In genomic region chr19:50664204-50664603, GRCh38 we compare ENCODE assay signal across 39 cellular contexts. TPM values are rescaled to one million over a fixed set of nuclear protein-coding genes. Genes with fewer than 3 reads are reported as not detected.
"Had no signal": no experiment of that assay in that cellular context is flagged by ENCODE, and none has a peak within 500 bp of the region (broad histone marks: within the 10 kb centered on the region; RNA-seq: fewer than 3 reads in every experiment).

No MANE protein-coding gene starts in this region.

- FAIRE-seq: astrocyte, TTC549 had no signal

- H3K4me3 ChIP-seq: adrenal gland, body of pancreas, breast epithelium had no signal

- H3K27ac Mint-ChIP-seq: activated B cell treated with CpG ODN at 0.5 μM for 24 hours; activated CD4-positive, alpha-beta memory T cell treated with anti-CD3 and anti-CD28 coated beads for 36 hours; activated CD4-positive, alpha-beta T cell treated with anti-CD3 and anti-CD28 coated beads, Interleukin-2, amount 10 ng/mL, durations not matched to agents 24 days and 14 days; activated CD8-positive, alpha-beta T cell treated with anti-CD3 and anti-CD28 coated beads for 36 hours; activated naive CD4-positive, alpha-beta T cell treated with anti-CD3 and anti-CD28 coated beads for 36 hours; activated naive CD4-positive, alpha-beta T cell treated with anti-CD3 and anti-CD28 coated beads, Interleukin-2, amount 50 U/mL, for 72 hours; activated naive CD8-positive, alpha-beta T cell treated with anti-CD3 and anti-CD28 coated beads for 36 hours; activated T-cell treated with anti-CD3 and anti-CD28 coated beads, Interleukin-2, amount 50 U/mL, for 72 hours; activated T-helper 1 cell treated with anti-CD3 and anti-CD28 coated beads, Interleukin-12 subunit alpha, Interleukin-12 subunit beta, Interleukin-2, Interleukin-4 antibody, amounts not matched to agents 30 ng/mL and 10 ng/mL and 1 ng/mL, durations not matched to agents 14 hours and 24 hours and 36 hours; activated T-helper 17 cell treated with anti-CD3 and anti-CD28 coated beads, Interleukin-2, amount 50 U/mL, for 72 hours; T-cell; T-helper 2 cell treated with Interferon-gamma antibody and Interleukin-4, amounts not matched to agents 5 μg/mL and 100 μg/mL, for 36 hours had no signal

- DNase-seq: activated B cell treated with CpG ODN at 0.5 μM for 24 hours; activated CD4-positive, alpha-beta memory T cell treated with anti-CD3 and anti-CD28 coated beads for 36 hours; activated CD4-positive, alpha-beta T cell treated with anti-CD3 and anti-CD28 coated beads for 4 hours; activated CD4-positive, alpha-beta T cell treated with anti-CD3 and anti-CD28 coated beads, Interleukin-2, amount 10 ng/mL, durations not matched to agents 24 days and 14 days; activated CD4-positive, alpha-beta T cell treated with anti-CD3 and anti-CD28 coated beads, Interleukin-2, amount 50 U/mL, for 1 hour; activated CD4-positive, alpha-beta T cell treated with anti-CD3 and anti-CD28 coated beads, Interleukin-2, amount 50 U/mL, for 4 hours; activated CD4-positive, CD25-positive, alpha-beta regulatory T cell treated with anti-CD3 and anti-CD28 coated beads, Interleukin-2, amount 50 U/mL, for 72 hours; activated CD8-positive, alpha-beta memory T cell treated with anti-CD3 and anti-CD28 coated beads, Interleukin-2, amount 50 U/mL, for 4 hours; activated CD8-positive, alpha-beta T cell treated with anti-CD3 and anti-CD28 coated beads for 36 hours; activated effector memory CD4-positive, alpha-beta T cell treated with anti-CD3 and anti-CD28 coated beads, Interleukin-2, amount 50 U/mL, for 16 hours; activated gamma-delta T cell treated with Interleukin-2 at 50 U/mL for 16 hours; activated naive CD4-positive, alpha-beta T cell; activated naive CD4-positive, alpha-beta T cell treated with anti-CD3 and anti-CD28 coated beads for 36 hours; activated naive CD4-positive, alpha-beta T cell treated with anti-CD3 and anti-CD28 coated beads, Interleukin-2, amount 50 U/mL, for 16 hours; activated naive CD8-positive, alpha-beta T cell treated with anti-CD3 and anti-CD28 coated beads for 36 hours; activated T-cell treated with anti-CD3 and anti-CD28 coated beads for 4 hours; activated T-cell treated with anti-CD3 and anti-CD28 coated beads, Interleukin-2, amount 50 U/mL, for 1 hour; activated T-cell treated with anti-CD3 and anti-CD28 coated beads, Interleukin-2, amount 50 U/mL, for 4 hours; activated T-cell treated with anti-CD3 and anti-CD28 coated beads, Interleukin-2, amount 50 U/mL, for 72 hours; adrenal gland; amniotic stem cell; body of pancreas; brain microvascular endothelial cell; central memory CD4-positive, alpha-beta T cell; T-cell; T-helper 2 cell; T-helper 9 cell had no signal

- ATAC-seq: activated CD8-positive, alpha-beta T cell treated with anti-CD3 and anti-CD28 coated beads for 36 hours; activated naive CD4-positive, alpha-beta T cell treated with anti-CD3 and anti-CD28 coated beads, Interleukin-2, amount 50 U/mL, for 72 hours; activated T-cell treated with anti-CD3 and anti-CD28 coated beads, Interleukin-2, amount 50 U/mL, for 4 hours; activated T-cell treated with anti-CD3 and anti-CD28 coated beads, Interleukin-2, amount 50 U/mL, for 72 hours; activated T-helper 17 cell treated with anti-CD3 and anti-CD28 coated beads, Interleukin-2, amount 50 U/mL, for 72 hours; body of pancreas; T-cell had no signal

- H3K9me3 ChIP-seq: adrenal gland, body of pancreas, breast epithelium had no signal

- H3K9me3 Mint-ChIP-seq: activated B cell treated with CpG ODN at 0.5 μM for 24 hours; activated CD4-positive, alpha-beta memory T cell treated with anti-CD3 and anti-CD28 coated beads for 36 hours; activated CD4-positive, alpha-beta T cell treated with anti-CD3 and anti-CD28 coated beads, Interleukin-2, amount 10 ng/mL, durations not matched to agents 24 days and 14 days; activated CD8-positive, alpha-beta T cell treated with anti-CD3 and anti-CD28 coated beads for 36 hours; activated naive CD8-positive, alpha-beta T cell treated with anti-CD3 and anti-CD28 coated beads for 36 hours; activated T-cell treated with anti-CD3 and anti-CD28 coated beads, Interleukin-2, amount 50 U/mL, for 4 hours; activated T-cell treated with anti-CD3 and anti-CD28 coated beads, Interleukin-2, amount 50 U/mL, for 72 hours; activated T-helper 1 cell treated with anti-CD3 and anti-CD28 coated beads, Interleukin-12 subunit alpha, Interleukin-12 subunit beta, Interleukin-2, Interleukin-4 antibody, amounts not matched to agents 30 ng/mL and 10 ng/mL and 1 ng/mL, durations not matched to agents 14 hours and 24 hours and 36 hours; T-cell; T-helper 2 cell treated with Interferon-gamma antibody and Interleukin-4, amounts not matched to agents 5 μg/mL and 100 μg/mL, for 36 hours had no signal

- H3K4me1 Mint-ChIP-seq: activated CD4-positive, alpha-beta T cell treated with anti-CD3 and anti-CD28 coated beads, Interleukin-2, amount 10 ng/mL, durations not matched to agents 24 days and 14 days had no signal

- H3K27ac ChIP-seq: adrenal gland, body of pancreas, brain microvascular endothelial cell, breast epithelium, VCaP had no signal

- H3K36me3 ChIP-seq: adrenal gland, brain microvascular endothelial cell, breast epithelium had no signal

- H3K4me3 Mint-ChIP-seq: activated B cell treated with CpG ODN at 0.5 μM for 24 hours; activated CD4-positive, alpha-beta memory T cell treated with anti-CD3 and anti-CD28 coated beads for 36 hours; activated CD4-positive, alpha-beta T cell treated with anti-CD3 and anti-CD28 coated beads, Interleukin-2, amount 10 ng/mL, durations not matched to agents 24 days and 14 days; activated CD8-positive, alpha-beta T cell treated with anti-CD3 and anti-CD28 coated beads for 36 hours; activated naive CD4-positive, alpha-beta T cell treated with anti-CD3 and anti-CD28 coated beads for 36 hours; activated naive CD8-positive, alpha-beta T cell treated with anti-CD3 and anti-CD28 coated beads for 36 hours; activated T-cell treated with anti-CD3 and anti-CD28 coated beads, Interleukin-2, amount 50 U/mL, for 4 hours; activated T-cell treated with anti-CD3 and anti-CD28 coated beads, Interleukin-2, amount 50 U/mL, for 72 hours; activated T-helper 1 cell treated with anti-CD3 and anti-CD28 coated beads, Interleukin-12 subunit alpha, Interleukin-12 subunit beta, Interleukin-2, Interleukin-4 antibody, amounts not matched to agents 30 ng/mL and 10 ng/mL and 1 ng/mL, durations not matched to agents 14 hours and 24 hours and 36 hours; activated T-helper 17 cell treated with anti-CD3 and anti-CD28 coated beads, Interleukin-2, amount 50 U/mL, for 72 hours; T-cell; T-helper 2 cell treated with Interferon-gamma antibody and Interleukin-4, amounts not matched to agents 5 μg/mL and 100 μg/mL, for 36 hours had no signal

- H3K36me3 Mint-ChIP-seq: activated CD4-positive, alpha-beta memory T cell treated with anti-CD3 and anti-CD28 coated beads for 36 hours; activated naive CD8-positive, alpha-beta T cell treated with anti-CD3 and anti-CD28 coated beads for 36 hours; T-cell had no signal

RNA-seq across cellular contexts. Expression of gene C19orf81, which starts 15.0 kb away (rescaled TPM):
- total RNA-seq: activated B cell treated with CpG ODN at 0.5 μM for 24 hours; activated T-helper 1 cell treated with anti-CD3 and anti-CD28 coated beads, Interleukin-12 subunit alpha, Interleukin-12 subunit beta, Interleukin-2, Interleukin-4 antibody, amounts not matched to agents 30 ng/mL and 10 ng/mL and 1 ng/mL, durations not matched to agents 14 hours and 24 hours and 36 hours; activated T-helper 17 cell treated with anti-CD3 and anti-CD28 coated beads, Interleukin-2, amount 50 U/mL, for 72 hours; aorta; astrocyte; body of pancreas; breast epithelium; T-helper 1 cell treated with Interleukin-12 subunit alpha and Interleukin-12 subunit beta and Interleukin-4 antibody, amounts not matched to agents 30 ng/mL and 1 ng/mL, for 36 hours had no signal
- polyA plus RNA-seq: aorta had no signal

RNA-seq across cellular contexts. Expression of gene SYT3, which starts 24.5 kb away (rescaled TPM):
- total RNA-seq: activated CD4-positive, alpha-beta memory T cell treated with anti-CD3 and anti-CD28 coated beads for 36 hours; activated CD4-positive, alpha-beta T cell treated with anti-CD3 and anti-CD28 coated beads, Interleukin-2, amount 10 ng/mL, durations not matched to agents 24 days and 14 days; activated CD8-positive, alpha-beta T cell treated with anti-CD3 and anti-CD28 coated beads for 36 hours; activated naive CD4-positive, alpha-beta T cell treated with anti-CD3 and anti-CD28 coated beads for 36 hours; activated T-helper 1 cell treated with anti-CD3 and anti-CD28 coated beads, Interleukin-12 subunit alpha, Interleukin-12 subunit beta, Interleukin-2, Interleukin-4 antibody, amounts not matched to agents 30 ng/mL and 10 ng/mL and 1 ng/mL, durations not matched to agents 14 hours and 24 hours and 36 hours; activated T-helper 17 cell treated with anti-CD3 and anti-CD28 coated beads, Interleukin-2, amount 50 U/mL, for 72 hours; astrocyte; cardiac septum; T-helper 1 cell treated with Interleukin-12 subunit alpha and Interleukin-12 subunit beta and Interleukin-4 antibody, amounts not matched to agents 30 ng/mL and 1 ng/mL, for 36 hours had no signal
- polyA plus RNA-seq: aorta had no signal

RNA-seq across cellular contexts. Expression of gene SHANK1, which starts 55.4 kb away (rescaled TPM):
- total RNA-seq: activated B cell treated with CpG ODN at 0.5 μM for 24 hours; activated CD4-positive, alpha-beta memory T cell treated with anti-CD3 and anti-CD28 coated beads for 36 hours; activated CD4-positive, alpha-beta T cell treated with anti-CD3 and anti-CD28 coated beads, Interleukin-2, amount 10 ng/mL, durations not matched to agents 24 days and 14 days; activated CD8-positive, alpha-beta memory T cell treated with anti-CD3 and anti-CD28 coated beads for 36 hours; activated naive CD4-positive, alpha-beta T cell treated with anti-CD3 and anti-CD28 coated beads for 36 hours; activated T-helper 1 cell treated with anti-CD3 and anti-CD28 coated beads, Interleukin-12 subunit alpha, Interleukin-12 subunit beta, Interleukin-2, Interleukin-4 antibody, amounts not matched to agents 30 ng/mL and 10 ng/mL and 1 ng/mL, durations not matched to agents 14 hours and 24 hours and 36 hours; activated T-helper 17 cell treated with anti-CD3 and anti-CD28 coated beads, Interleukin-2, amount 50 U/mL, for 72 hours; astrocyte; T-helper 1 cell treated with Interleukin-12 subunit alpha and Interleukin-12 subunit beta and Interleukin-4 antibody, amounts not matched to agents 30 ng/mL and 1 ng/mL, for 36 hours had no signal

RNA-seq across cellular contexts. Expression of gene CLEC11A, which starts 59.0 kb away (rescaled TPM):
- total RNA-seq: astrocyte had no signal
